17 cellular contexts compared by ENCODE assay signal in genomic region chr1:85277802-85278201, GRCh38. TPM values are rescaled to one million over a fixed set of nuclear protein-coding genes. Genes with fewer than 3 reads are reported as not detected.
DNase-seq lines count a peak whose midpoint lies in the region; ATAC-seq, FAIRE-seq and TF ChIP-seq lines count a peak whose summit lies in the region.
"Had no signal": no experiment of that assay in that cellular context is flagged by ENCODE, and none has a peak within 500 bp of the region (broad histone marks: within the 10 kb centered on the region; RNA-seq: fewer than 3 reads in every experiment).

No MANE protein-coding gene starts in this region.

- no peak for ATAC-seq in HG03280 (IDR thresholded peaks at IDR 0.05; ENCODE audit: unreplicated experiment)
- ATAC-seq: lower lobe of right lung, psoas muscle had no signal

- H3K4me3 Mint-ChIP-seq in IgD-negative memory B cell (peak overlapping the region; percentile 95 to 99 (median 98)), brain (peak overlapping the region; percentile 86 to 95 (median 88)), nephron progenitor cell (peak overlapping the region; percentile 88)

- H3K36me3 Mint-ChIP-seq in IgD-negative memory B cell (peaks cover 14% of the 10 kb centered on the region), brain (peaks cover 12% of the 10 kb centered on the region), nephron progenitor cell (ENCODE audit: low read depth) (peaks cover 12% of the 10 kb centered on the region)

- H3K27me3 Mint-ChIP-seq in IgD-negative memory B cell (no peaks in the 10 kb centered on the region), brain (peaks cover 10% of the 10 kb centered on the region), nephron progenitor cell (ENCODE audit: low read depth, poor library complexity) (peaks cover 13% of the 10 kb centered on the region)
- H3K27me3 Mint-ChIP-seq: naive B cell had no signal

- H3K4me1 Mint-ChIP-seq in IgD-negative memory B cell, result peaks cover 38 to 55% (median 49%) of the 10 kb centered on the region in 3 donors
- peaks cover 60% of the 10 kb centered on the region for H3K4me1 Mint-ChIP-seq in brain
- peaks cover 38% of the 10 kb centered on the region for H3K4me1 Mint-ChIP-seq in nephron progenitor cell

- no peak for FAIRE-seq in frontal cortex (lab: Jason Lieb, UNC)
- FAIRE-seq: RCC 7860 had no signal

- H3K27ac Mint-ChIP-seq in IgD-negative memory B cell (peak overlapping the region in 2 of 3 donors; percentile 99), brain (peak overlapping the region in 2 of 5 experiments; percentile 96 to 98), nephron progenitor cell (no peak overlapping the region)

- DNase-seq in CD1c-positive myeloid dendritic cell (ENCODE audit: extremely low spot score) (peak; percentile 13), nephron progenitor cell (no peak), frontal cortex (ENCODE audit: low spot score in 2 of 2) (no peak), HK-2 (ENCODE audit: unreplicated experiment) (no peak)
- no peak for DNase-seq in stimulated activated naive CD4-positive, alpha-beta T cell treated with Interleukin-2 at 50 U/mL for 16 hours (lab: John Stamatoyannopoulos, UW)
- DNase-seq: activated CD4-positive, alpha-beta T cell treated with anti-CD3 and anti-CD28 coated beads for 1 hour; H7; Kasumi-1; lower lobe of right lung; naive B cell; NCI-H1417; NCI-H774; psoas muscle had no signal

- TF ChIP-seq CTCF in brain (conservative IDR thresholded peaks at IDR 0.05) (no peak), nephron progenitor cell (IDR thresholded peaks at IDR 0.05) (no peak)

- H3K9me3 Mint-ChIP-seq in IgD-negative memory B cell (no peaks in the 10 kb centered on the region), brain (peaks cover 0 to 3% (median 0%) of the 10 kb centered on the region in 5 experiments), nephron progenitor cell (no peaks in the 10 kb centered on the region)
- H3K9me3 Mint-ChIP-seq: naive B cell had no signal

RNA-seq across cellular contexts. Expression of gene BCL10, which starts 1.4 kb away (rescaled TPM):
- polyA plus RNA-seq in IgD-negative memory B cell (47.0 TPM), brain (ENCODE audit: insufficient read depth, low read depth, low replicate concordance) (4.5 TPM)
- total RNA-seq in frontal cortex, result 35.5 TPM

RNA-seq across cellular contexts. Expression of gene C1orf52, which starts 18.3 kb away (rescaled TPM):
- polyA plus RNA-seq in IgD-negative memory B cell, result 22.3 TPM
- polyA plus RNA-seq in brain (ENCODE audit: insufficient read depth, low read depth, low replicate concordance), result 18.8 TPM
- 27.7 TPM for total RNA-seq in frontal cortex
